23 cellular contexts compared by ENCODE assay signal in the genomic region with DNA sequence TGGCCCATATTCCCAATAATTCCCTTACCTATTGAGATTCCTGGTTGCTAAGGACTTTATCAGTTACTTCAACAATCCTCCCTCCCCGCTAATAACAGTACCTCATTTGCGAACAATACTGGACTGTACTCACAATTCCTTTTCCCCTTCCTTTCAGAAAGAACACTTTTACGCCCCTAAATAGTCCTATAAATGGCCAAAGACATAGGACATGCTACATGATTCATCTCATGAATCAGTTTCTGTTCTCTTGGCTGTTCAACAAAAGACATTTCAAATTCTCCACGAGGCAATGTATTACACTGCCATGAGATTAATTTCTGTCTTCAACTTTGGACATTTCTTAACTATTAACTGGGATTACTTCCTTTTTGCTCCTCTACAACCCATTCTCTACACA.
DNase-seq lines count a peak whose midpoint lies in the region; ATAC-seq and TF ChIP-seq lines count a peak whose summit lies in the region.
"Had no signal": no experiment of that assay in that cellular context is flagged by ENCODE, and none has a peak within 500 bp of the region (broad histone marks: within the 10 kb centered on the region; RNA-seq: fewer than 3 reads in every experiment).

No MANE protein-coding gene starts in this region.

- H3K36me3 ChIP-seq in ACC112 (ENCODE audit: insufficient read depth, low read length): peaks cover 3% of the 10 kb centered on the region; the same call in 1 of the 2 replicates
- H3K36me3 ChIP-seq: uterus, WERI-Rb-1 had no signal

- H3K27me3 Mint-ChIP-seq in HFFc6 (ENCODE audit: insufficient read depth): peaks cover 1% of the 10 kb centered on the region; the same call in 1 of the 2 replicates
- H3K27me3 Mint-ChIP-seq in type B pancreatic cell: no peaks in the 10 kb centered on the region
- H3K27me3 Mint-ChIP-seq: activated naive CD8-positive, alpha-beta T cell treated with anti-CD3 and anti-CD28 coated beads, Interleukin-2, amount 10 ng/mL, durations not matched to agents 7 days and 5 days; central memory CD8-positive, alpha-beta T cell had no signal

- H3K36me3 Mint-ChIP-seq in HFFc6 (ENCODE audit: low read depth): peaks cover 21% of the 10 kb centered on the region
- H3K36me3 Mint-ChIP-seq in type B pancreatic cell: no peaks in the 10 kb centered on the region
- H3K36me3 Mint-ChIP-seq: activated naive CD8-positive, alpha-beta T cell treated with anti-CD3 and anti-CD28 coated beads, Interleukin-2, amount 10 ng/mL, durations not matched to agents 7 days and 5 days had no signal

- peaks cover 39% of the 10 kb centered on the region for H3K4me1 ChIP-seq in ACC112 (ENCODE audit: control insufficient read depth, insufficient read depth, low read length, unreplicated experiment)

- H3K27me3 ChIP-seq in ACC112 (ENCODE audit: insufficient read depth, low read length): no peaks in the 10 kb centered on the region
- H3K27me3 ChIP-seq: uterus had no signal

- H3K79me2 ChIP-seq in ACC112 (ENCODE audit: control insufficient read depth, insufficient read depth, low read length, unreplicated experiment): no peaks in the 10 kb centered on the region

- H2AFZ ChIP-seq in ACC112 (ENCODE audit: low read length, unreplicated experiment): peak overlapping the region; percentile 44

- H3K27ac Mint-ChIP-seq in HFFc6: peak overlapping the region; percentile 65
- no peak overlapping the region for H3K27ac Mint-ChIP-seq in type B pancreatic cell
- H3K27ac Mint-ChIP-seq: activated CD8-positive, alpha-beta T cell treated with anti-CD3 and anti-CD28 coated beads, Interleukin-2, amount 10 ng/mL, durations not matched to agents 7 days and 5 days; activated naive CD8-positive, alpha-beta T cell treated with anti-CD3 and anti-CD28 coated beads, Interleukin-2, amount 10 ng/mL, durations not matched to agents 7 days and 5 days; activated T-cell treated with anti-CD3 and anti-CD28 coated beads, Interleukin-2, amount 50 U/mL, for 72 hours had no signal

- H3K4me3 Mint-ChIP-seq in HFFc6 (0 out of 2 replicates have a peak overlapping the region, but pooled peaks have one; percentile 5), type B pancreatic cell (no peak overlapping the region)
- H3K4me3 Mint-ChIP-seq: activated CD8-positive, alpha-beta T cell treated with anti-CD3 and anti-CD28 coated beads, Interleukin-2, amount 10 ng/mL, durations not matched to agents 7 days and 5 days; activated naive CD8-positive, alpha-beta T cell treated with anti-CD3 and anti-CD28 coated beads, Interleukin-2, amount 10 ng/mL, durations not matched to agents 7 days and 5 days; activated T-cell treated with anti-CD3 and anti-CD28 coated beads, Interleukin-2, amount 50 U/mL, for 72 hours; central memory CD8-positive, alpha-beta T cell; neural crest cell had no signal

- no peak for ATAC-seq in GM18520 (IDR thresholded peaks at IDR 0.05; ENCODE audit: unreplicated experiment)
- ATAC-seq: activated CD8-positive, alpha-beta T cell treated with anti-CD3 and anti-CD28 coated beads, Interleukin-2, amount 10 ng/mL, durations not matched to agents 7 days and 5 days; activated T-cell treated with anti-CD3 and anti-CD28 coated beads, Interleukin-2, amount 50 U/mL, for 72 hours; GM12878; stimulated activated naive CD8-positive, alpha-beta T cell treated with anti-CD3 and anti-CD28 coated beads, Interleukin-15, Interleukin-2, amounts not matched to agents 100 U/mL and 50 U/mL, for 24 hours had no signal

- H3K27ac ChIP-seq in ACC112 (ENCODE audit: low read depth, low read length): peak overlapping the region; percentile 68
- H3K27ac ChIP-seq: uterus, WERI-Rb-1 had no signal

- TF ChIP-seq CTCF in HFFc6 (IDR thresholded peaks at IDR 0.05) (no peak), epithelial cell of esophagus (IDR thresholded peaks at IDR 0.05; ENCODE audit: insufficient read depth, low read depth, low read length, missing control alignments) (no peak), type B pancreatic cell (conservative IDR thresholded peaks at IDR 0.05) (no peak)

- H3K4me3 ChIP-seq in ACC112 (ENCODE audit: low read depth, low read length) (peak overlapping the region; percentile 9; the same call in 1 of the 2 replicates), epithelial cell of esophagus (ENCODE audit: low read length) (no peak overlapping the region)
- H3K4me3 ChIP-seq: GM12878, uterus had no signal

- H3K9me3 Mint-ChIP-seq in HFFc6 (no peaks in the 10 kb centered on the region), type B pancreatic cell (no peaks in the 10 kb centered on the region)
- H3K9me3 Mint-ChIP-seq: activated T-cell treated with anti-CD3 and anti-CD28 coated beads, Interleukin-2, amount 50 U/mL, for 72 hours; central memory CD8-positive, alpha-beta T cell; neural crest cell had no signal

- DNase-seq in HFFc6 (peak; percentile 23), epithelial cell of esophagus (ENCODE audit: low read depth) (peak; percentile 36), kidney tubule cell (ENCODE audit: low spot score) (peak; percentile 47), type B pancreatic cell (ENCODE audit: extremely low spot score, unreplicated experiment) (no peak), NCI-H146 (lab: John Stamatoyannopoulos, UW) (no peak), SIG-M5 treated with dmso at 0.1 percent for 504 hours (lab: John Stamatoyannopoulos, UW; ENCODE audit: unreplicated experiment) (no peak)
- DNase-seq: activated CD8-positive, alpha-beta T cell treated with anti-CD3 and anti-CD28 coated beads, Interleukin-2, amount 10 ng/mL, durations not matched to agents 7 days and 5 days; activated naive CD8-positive, alpha-beta T cell treated with anti-CD3 and anti-CD28 coated beads, Interleukin-2, amount 10 ng/mL, durations not matched to agents 7 days and 5 days; activated T-cell treated with anti-CD3 and anti-CD28 coated beads, Interleukin-2, amount 50 U/mL, for 72 hours; COR-L47; effector memory CD4-positive, alpha-beta T cell; head of caudate nucleus; NCI-H1436 treated with DMSO at 0.1 percent for 48 hours; NCI-H345; retina; stimulated activated naive CD8-positive, alpha-beta T cell treated with anti-CD3 and anti-CD28 coated beads, Interleukin-15, Interleukin-2, amounts not matched to agents 100 U/mL and 50 U/mL, for 24 hours; uterus; WERI-Rb-1 had no signal

- peaks cover 39% of the 10 kb centered on the region for H3K4me1 Mint-ChIP-seq in HFFc6 (ENCODE audit: low read depth)
- H3K4me1 Mint-ChIP-seq in type B pancreatic cell (ENCODE audit: unreplicated experiment): peaks cover 9% of the 10 kb centered on the region
- H3K4me1 Mint-ChIP-seq: central memory CD8-positive, alpha-beta T cell had no signal

Comparison
In these comparisons a context has a peak if more than half of its experiments do, and no peak if none do; other contexts are left out.
1. DNase-seq: peak in HFFc6 (single experiment), epithelial cell of esophagus (single experiment) and kidney tubule cell (single experiment); none in type B pancreatic cell (single experiment), NCI-H146 (single experiment) and SIG-M5 treated with dmso at 0.1 percent for 504 hours (single experiment).